Comparison of ENCODE assay signal across 29 cellular contexts in the genomic region with DNA sequence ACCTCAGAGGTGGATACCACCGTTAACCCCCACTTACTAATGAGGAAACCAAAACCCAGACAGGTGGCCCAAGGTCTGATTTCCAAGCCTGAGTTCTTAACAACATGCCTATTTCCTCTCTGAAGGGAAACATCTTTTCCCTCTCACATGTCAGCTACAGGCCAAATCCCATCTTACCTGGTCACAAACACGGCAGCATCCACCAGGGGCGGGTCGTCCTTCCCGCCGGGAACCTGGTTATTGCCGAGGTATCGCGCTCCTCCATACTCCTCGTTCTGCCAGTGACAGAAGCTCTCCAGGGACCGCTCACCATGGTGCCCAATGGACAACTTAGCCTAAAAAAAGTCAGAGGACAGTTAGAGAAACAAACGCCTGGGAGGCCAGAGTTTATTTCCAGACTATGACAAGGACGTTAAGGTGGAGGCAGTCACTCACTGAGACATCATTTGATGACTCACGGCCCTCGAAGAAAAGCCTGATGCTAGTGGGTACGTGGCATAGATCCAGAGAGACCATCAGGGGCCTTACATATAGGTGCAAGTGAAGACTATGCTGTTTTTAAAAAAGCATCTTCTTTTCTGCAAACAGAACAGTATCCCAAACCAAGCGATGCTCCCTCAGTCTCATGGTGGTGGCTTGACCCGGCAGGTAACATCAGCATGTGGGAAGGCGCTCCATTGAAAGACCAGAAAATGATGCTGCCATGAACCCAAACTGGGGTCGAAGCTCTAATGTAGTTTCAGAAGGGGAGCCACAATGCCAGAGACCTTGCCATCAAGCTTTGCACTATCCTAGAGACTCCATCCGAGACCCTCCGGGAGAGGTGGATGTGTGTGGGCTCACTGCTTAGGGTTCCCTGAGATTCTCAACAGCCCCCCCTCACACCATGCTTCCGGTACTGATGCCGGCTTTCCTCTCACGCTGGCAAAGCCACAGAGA.
"Had no signal": no experiment of that assay in that cellular context is flagged by ENCODE, and none has a peak within 500 bp of the region (broad histone marks: within the 10 kb centered on the region; RNA-seq: fewer than 3 reads in every experiment).

No MANE protein-coding gene starts in this region.

- ATAC-seq: stimulated activated memory B cell treated with anti-CD40 and anti-IgM and Interleukin-4, amounts not matched to agents 10 μg/mL and 1 μg/mL and 100 μg/mL, for 72 hours; stimulated activated naive CD8-positive, alpha-beta T cell treated with anti-CD3 and anti-CD28 coated beads, Interleukin-15, amount 100 ng/mL, for 72 hours; upper lobe of right lung had no signal

- H3K27ac Mint-ChIP-seq: activated T-helper 1 cell treated with anti-CD3 and anti-CD28 coated beads, Interleukin-12 subunit alpha, Interleukin-12 subunit beta, Interleukin-2, Interleukin-4 antibody, amounts not matched to agents 30 ng/mL and 10 ng/mL and 1 ng/mL, durations not matched to agents 14 hours and 24 hours and 36 hours; dendritic cell treated with granulocyte-macrophage colony-stimulating factor and Interleukin-4, amounts not matched to agents 40 ng/mL and 50 ng/mL, for 4 days; mesothelial cell of epicardium; nephron progenitor cell; stimulated activated memory B cell treated with anti-CD40 and anti-IgM and Interleukin-4, amounts not matched to agents 10 μg/mL and 1 μg/mL and 100 μg/mL, for 72 hours had no signal

- H3K27me3 Mint-ChIP-seq: dendritic cell treated with granulocyte-macrophage colony-stimulating factor and Interleukin-4, amounts not matched to agents 40 ng/mL and 50 ng/mL, for 4 days; stimulated activated memory B cell treated with anti-CD40 and anti-IgM and Interleukin-4, amounts not matched to agents 10 μg/mL and 1 μg/mL and 100 μg/mL, for 72 hours; stimulated activated naive CD8-positive, alpha-beta T cell treated with anti-CD3 and anti-CD28 coated beads, Interleukin-15, amount 100 ng/mL, for 72 hours had no signal

- H3K27me3 ChIP-seq: neutrophil, ovary, thyroid gland, upper lobe of right lung had no signal

- H3K4me1 Mint-ChIP-seq: mesothelial cell of epicardium; naive B cell; stimulated activated memory B cell treated with anti-CD40 and anti-IgM and Interleukin-4, amounts not matched to agents 10 μg/mL and 1 μg/mL and 100 μg/mL, for 72 hours; stimulated activated naive CD8-positive, alpha-beta T cell treated with anti-CD3 and anti-CD28 coated beads, Interleukin-15, amount 100 ng/mL, for 72 hours had no signal

- H3K36me3 Mint-ChIP-seq: naive B cell; stimulated activated memory B cell treated with anti-CD40 and anti-IgM and Interleukin-4, amounts not matched to agents 10 μg/mL and 1 μg/mL and 100 μg/mL, for 72 hours had no signal

- H3K4me3 ChIP-seq: left ventricle myocardium inferior, ovary, prostate gland, smooth muscle cell, thyroid gland, upper lobe of right lung had no signal

- H3K4me3 Mint-ChIP-seq: activated T-helper 1 cell treated with anti-CD3 and anti-CD28 coated beads, Interleukin-12 subunit alpha, Interleukin-12 subunit beta, Interleukin-2, Interleukin-4 antibody, amounts not matched to agents 30 ng/mL and 10 ng/mL and 1 ng/mL, durations not matched to agents 14 hours and 24 hours and 36 hours; dendritic cell treated with granulocyte-macrophage colony-stimulating factor and Interleukin-4, amounts not matched to agents 40 ng/mL and 50 ng/mL, for 4 days; mesothelial cell of epicardium; naive B cell; nephron progenitor cell; stimulated activated memory B cell treated with anti-CD40 and anti-IgM and Interleukin-4, amounts not matched to agents 10 μg/mL and 1 μg/mL and 100 μg/mL, for 72 hours; stimulated activated naive CD8-positive, alpha-beta T cell treated with anti-CD3 and anti-CD28 coated beads, Interleukin-15, amount 100 ng/mL, for 72 hours had no signal

- H3K4me1 ChIP-seq: left ventricle myocardium inferior, prostate gland, thyroid gland, upper lobe of right lung had no signal

- H3K4me2 ChIP-seq: smooth muscle cell had no signal

- H3K9me3 ChIP-seq: left ventricle myocardium inferior, neutrophil, ovary, prostate gland, thyroid gland, upper lobe of right lung had no signal

- FAIRE-seq: astrocyte, endometrium, islet of Langerhans had no signal

- H3K27ac ChIP-seq: epithelial cell of prostate, left ventricle myocardium inferior, neutrophil, ovary, prostate gland, thyroid gland, upper lobe of right lung had no signal

- H3K36me3 ChIP-seq: left ventricle myocardium inferior, neutrophil, ovary, prostate gland, thyroid gland, upper lobe of right lung had no signal

- DNase-seq: activated CD4-positive, alpha-beta T cell treated with anti-CD3 and anti-CD28 coated beads for 4 hours; activated CD4-positive, alpha-beta T cell treated with anti-CD3 and anti-CD28 coated beads, Interleukin-2, amount 50 U/mL, for 4 hours; activated CD4-positive, CD25-positive, alpha-beta regulatory T cell; activated gamma-delta T cell treated with Interleukin-2 at 50 U/mL for 16 hours; activated naive CD4-positive, alpha-beta T cell treated with anti-CD3 and anti-CD28 coated beads, Interleukin-2, amount 50 U/mL, for 16 hours; amniotic stem cell; effector CD4-positive, alpha-beta T cell; left ventricle myocardium inferior; mammary epithelial cell; naive B cell; nephron progenitor cell; ovary; stimulated activated CD4-positive, alpha-beta T cell treated with anti-CD3 and anti-CD28 coated beads, Interleukin-1b, Interleukin-23, amount 100 ng/mL, for 48 hours; stimulated activated CD4-positive, alpha-beta T cell treated with anti-CD3 and anti-CD28 coated beads, Interleukin-4, amount 100 ng/mL, for 4 hours; stimulated activated CD8-positive, alpha-beta memory T cell treated with anti-CD3 and anti-CD28 coated beads, Interleukin-4, amount 100 ng/mL, for 48 hours; thyroid gland; upper lobe of right lung had no signal
